Comparison of ENCODE assay signal across 8 cellular contexts in the genomic region with DNA sequence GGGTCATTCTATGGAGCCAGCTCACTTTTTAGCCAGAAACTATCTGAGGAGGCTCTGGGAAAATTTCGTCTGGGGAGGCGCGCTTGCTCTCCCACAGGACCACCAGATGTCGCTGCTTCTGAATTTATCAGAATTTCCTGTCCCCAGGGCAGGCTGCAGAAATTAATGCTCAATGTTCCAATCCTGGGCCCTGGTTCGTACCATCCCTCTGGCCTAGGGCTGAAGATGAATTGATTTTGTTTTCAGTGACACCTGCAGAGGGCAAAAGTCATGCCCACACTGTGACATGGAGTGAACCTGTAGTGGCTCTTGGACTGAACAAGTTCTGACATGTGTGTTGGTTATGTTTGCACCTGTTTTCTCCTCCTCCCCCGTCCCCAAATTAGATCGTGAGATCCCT.
DNase-seq lines count a peak whose midpoint lies in the region; ATAC-seq lines count a peak whose summit lies in the region.

No MANE protein-coding gene starts in this region.

- H3K9me3 Mint-ChIP-seq in activated CD4-positive, alpha-beta T cell treated with anti-CD3 and anti-CD28 coated beads, Interleukin-2, amount 10 ng/mL, durations not matched to agents 24 days and 14 days = no peaks in the 10 kb centered on the region
- H3K9me3 Mint-ChIP-seq in stimulated activated effector memory CD8-positive, alpha-beta T cell treated with anti-CD3 and anti-CD28 coated beads, Interleukin-12 subunit alpha, Interleukin-12 subunit beta, amount 100 ng/mL, for 72 hours = no peaks in the 10 kb centered on the region

- ATAC-seq in stimulated activated effector memory CD8-positive, alpha-beta T cell treated with anti-CD3 and anti-CD28 coated beads, Interleukin-12 subunit alpha, Interleukin-12 subunit beta, amount 100 ng/mL, for 72 hours = peak; percentile 47
- ATAC-seq in HG03521 (IDR thresholded peaks at IDR 0.05; ENCODE audit: unreplicated experiment) = no peak

- H3K4me1 ChIP-seq in mesendoderm (ENCODE audit: control insufficient read depth, low read depth, low read length) = peaks cover 11% of the 10 kb centered on the region

- H3K36me3 Mint-ChIP-seq in activated CD4-positive, alpha-beta T cell treated with anti-CD3 and anti-CD28 coated beads, Interleukin-2, amount 10 ng/mL, durations not matched to agents 24 days and 14 days (ENCODE audit: low read depth) = no peaks in the 10 kb centered on the region
- H3K36me3 Mint-ChIP-seq in stimulated activated effector memory CD8-positive, alpha-beta T cell treated with anti-CD3 and anti-CD28 coated beads, Interleukin-12 subunit alpha, Interleukin-12 subunit beta, amount 100 ng/mL, for 72 hours = no peaks in the 10 kb centered on the region

- H3K4me1 Mint-ChIP-seq in activated CD4-positive, alpha-beta T cell treated with anti-CD3 and anti-CD28 coated beads, Interleukin-2, amount 10 ng/mL, durations not matched to agents 24 days and 14 days = peaks cover 2% of the 10 kb centered on the region
- H3K4me1 Mint-ChIP-seq in stimulated activated effector memory CD8-positive, alpha-beta T cell treated with anti-CD3 and anti-CD28 coated beads, Interleukin-12 subunit alpha, Interleukin-12 subunit beta, amount 100 ng/mL, for 72 hours = no peaks in the 10 kb centered on the region

- H3K27me3 ChIP-seq in mesendoderm (ENCODE audit: insufficient read depth, low read length, poor library complexity) = no peaks in the 10 kb centered on the region

- no peak overlapping the region for H3K56ac ChIP-seq in mesendoderm (ENCODE audit: low read length)

- no CpG with 5 or more reads among the region's 7 CpGs for WGBS in mesendoderm (ENCODE audit: extremely low coverage, insufficient coverage, low lambda C conversion rate)

- H3K4ac ChIP-seq in mesendoderm (ENCODE audit: low read depth, low read length) = no peak overlapping the region

- H2BK5ac ChIP-seq in mesendoderm (ENCODE audit: low read length) = no peak overlapping the region

- no peak overlapping the region for H4K5ac ChIP-seq in mesendoderm (ENCODE audit: low read length)

- DNase-seq in NOMO-1 (lab: John Stamatoyannopoulos, UW; ENCODE audit: unreplicated experiment in 2 of 2) (peak; percentile 19 to 49), NOMO-1 treated with dmso at 0.1 percent for 144 hours (lab: John Stamatoyannopoulos, UW; ENCODE audit: unreplicated experiment) (no peak), NCI-H2171 treated with DMSO at 0.1 percent for 48 hours (lab: John Stamatoyannopoulos, UW) (peak; percentile 77), dermis blood vessel endothelial cell (peak; percentile 38), mesendoderm (peak; percentile 55)
- peak; percentile 85 for DNase-seq in activated CD4-positive, alpha-beta T cell treated with anti-CD3 and anti-CD28 coated beads, Interleukin-2, amount 10 ng/mL, durations not matched to agents 24 days and 14 days
- peak; percentile 28 to 67 for DNase-seq in stimulated activated effector memory CD8-positive, alpha-beta T cell treated with anti-CD3 and anti-CD28 coated beads, Interleukin-12 subunit alpha, Interleukin-12 subunit beta, amount 100 ng/mL, for 72 hours (ENCODE audit: low spot score in 2 of 2)

- no peak overlapping the region for H2BK15ac ChIP-seq in mesendoderm (replicated peaks; ENCODE audit: low read depth)

- H3K79me1 ChIP-seq in mesendoderm (ENCODE audit: low read length) = no peaks in the 10 kb centered on the region

- H3K27me3 Mint-ChIP-seq in activated CD4-positive, alpha-beta T cell treated with anti-CD3 and anti-CD28 coated beads, Interleukin-2, amount 10 ng/mL, durations not matched to agents 24 days and 14 days = peaks cover 3% of the 10 kb centered on the region

- H3K9ac ChIP-seq in mesendoderm (ENCODE audit: low read length) = no peak overlapping the region

- H3K27ac ChIP-seq in mesendoderm (ENCODE audit: low read depth, low read length) = no peak overlapping the region

- no peak overlapping the region for H3K18ac ChIP-seq in mesendoderm (ENCODE audit: low read length)

- H2AK5ac ChIP-seq in mesendoderm (ENCODE audit: low read length) = no peak overlapping the region

- H3K23ac ChIP-seq in mesendoderm (ENCODE audit: low read length) = no peak overlapping the region

- no peak overlapping the region for H3K27ac Mint-ChIP-seq in activated CD4-positive, alpha-beta T cell treated with anti-CD3 and anti-CD28 coated beads, Interleukin-2, amount 10 ng/mL, durations not matched to agents 24 days and 14 days
- H3K27ac Mint-ChIP-seq in stimulated activated effector memory CD8-positive, alpha-beta T cell treated with anti-CD3 and anti-CD28 coated beads, Interleukin-12 subunit alpha, Interleukin-12 subunit beta, amount 100 ng/mL, for 72 hours = no peak overlapping the region

- no peak overlapping the region for H3K4me2 ChIP-seq in mesendoderm (ENCODE audit: low read length)

- H4K8ac ChIP-seq in mesendoderm (ENCODE audit: low read depth, low read length) = no peak overlapping the region

- intact Hi-C loops in activated CD4-positive, alpha-beta T cell treated with anti-CD3 and anti-CD28 coated beads, Interleukin-2, amount 10 ng/mL, durations not matched to agents 24 days and 14 days (cut with micrococcal nuclease) = loop anchor here (5.0 kb wide), 1 partner anchor 556 kb away; no protein-coding TSS in a partner anchor

- no peaks in the 10 kb centered on the region for H3K79me2 ChIP-seq in mesendoderm (ENCODE audit: control insufficient read depth, insufficient read depth, low read length)

- H2BK120ac ChIP-seq in mesendoderm (ENCODE audit: low read depth, low read length) = no peak overlapping the region

- H3K4me3 ChIP-seq in mesendoderm (ENCODE audit: low read length) = no peak overlapping the region

- H3K36me3 ChIP-seq in mesendoderm (ENCODE audit: control insufficient read depth, insufficient read depth, low read length) = no peaks in the 10 kb centered on the region

- no peak overlapping the region for H3K4me3 Mint-ChIP-seq in activated CD4-positive, alpha-beta T cell treated with anti-CD3 and anti-CD28 coated beads, Interleukin-2, amount 10 ng/mL, durations not matched to agents 24 days and 14 days
- H3K4me3 Mint-ChIP-seq in stimulated activated effector memory CD8-positive, alpha-beta T cell treated with anti-CD3 and anti-CD28 coated beads, Interleukin-12 subunit alpha, Interleukin-12 subunit beta, amount 100 ng/mL, for 72 hours = no peak overlapping the region
